In genomic region chr20:21397341-21398108, GRCh38 we compare ENCODE assay signal across 12 cellular contexts. TPM values are rescaled to one million over a fixed set of nuclear protein-coding genes. Genes with fewer than 3 reads are reported as not detected.
DNase-seq lines count a peak whose midpoint lies in the region; ATAC-seq, FAIRE-seq and TF ChIP-seq lines count a peak whose summit lies in the region.
"Had no signal": no experiment of that assay in that cellular context is flagged by ENCODE, and none has a peak within 500 bp of the region (broad histone marks: within the 10 kb centered on the region; RNA-seq: fewer than 3 reads in every experiment).

TSS of gene NKX2-4 (minus strand) at chr20:21397526. CDS start at chr20:21397399, 127 bp downstream.

- no peaks in the 10 kb centered on the region for H3K9me3 ChIP-seq in CD8-positive, alpha-beta T cell (ENCODE audit: low read length)
- no peaks in the 10 kb centered on the region for H3K9me3 ChIP-seq in HUES6 (ENCODE audit: control insufficient read depth, insufficient read depth, low read depth, low read length)
- H3K9me3 ChIP-seq in GM12878 (replicated peaks; ENCODE audit: control insufficient read depth, insufficient read depth, low read length), result no peaks in the 10 kb centered on the region; the same call in 2 of the 3 replicates

- H3K27ac Mint-ChIP-seq in CD8-positive, alpha-beta T cell, result no peak within 1 kb of the TSS
- H3K27ac Mint-ChIP-seq in neural crest cell (ENCODE audit: unreplicated experiment), result no peak within 1 kb of the TSS

- H3K9ac ChIP-seq in HUES6 (ENCODE audit: low read length) (no peak within 1 kb of the TSS), GM12878 (ENCODE audit: control insufficient read depth, insufficient read depth, low read length) (no peak within 1 kb of the TSS)
- H3K9ac ChIP-seq: parathyroid adenoma had no signal

- TF ChIP-seq POLR2A in GM12878 (IDR thresholded peaks at IDR 0.05; ENCODE audit: low read depth, low read length), result no peak

- SMC1A ChIA-PET in GM12878 (lab: Charles Lee; ENCODE audit: uncharacterized antibody, unreplicated experiment), result no interaction called here

- ATAC-seq in CD8-positive, alpha-beta T cell, result no peak
- no peak for ATAC-seq in GM12878
- ATAC-seq in GM19397 (IDR thresholded peaks at IDR 0.05; ENCODE audit: unreplicated experiment), result no peak
- ATAC-seq: PC-3 had no signal

- CTCF ChIA-PET in CD8-positive, alpha-beta T cell (lab: Charles Lee), result no interaction called here
- CTCF ChIA-PET in GM12878 (lab: Yijun Ruan, JAX), result no interaction called here

- H3K36me3 ChIP-seq in CD8-positive, alpha-beta T cell (ENCODE audit: insufficient read depth, low read length), result no peaks in the 10 kb centered on the region
- H3K36me3 ChIP-seq in HUES6 (ENCODE audit: control insufficient read depth, insufficient read depth, low read length) (no peaks in the 10 kb centered on the region), GM12878 (ENCODE audit: control insufficient read depth in 2 of 2, insufficient read depth in 2 of 2, low read length in 1 of 2) (no peaks in the 10 kb centered on the region)

- peaks cover 12% of the 10 kb centered on the region for H3K9me3 Mint-ChIP-seq in CD8-positive, alpha-beta T cell
- no peaks in the 10 kb centered on the region for H3K9me3 Mint-ChIP-seq in neural crest cell

- H3K27me3 ChIP-seq in CD8-positive, alpha-beta T cell (ENCODE audit: insufficient read depth, low read length), result peaks cover 52% of the 10 kb centered on the region
- peaks cover 99% of the 10 kb centered on the region for H3K27me3 ChIP-seq in HUES6 (ENCODE audit: control insufficient read depth, insufficient read depth, low read length)
- peaks cover 8 to 18% of the 10 kb centered on the region in 2 experiments; a peak in 3 of 4 replicates for H3K27me3 ChIP-seq in GM12878 (replicated peaks in 1 of 2; ENCODE audit: control insufficient read depth in 2 of 2, insufficient read depth in 2 of 2, low read length in 1 of 2)

- H3K4me2 ChIP-seq in GM12878 (ENCODE audit: control insufficient read depth, insufficient read depth), result peak within 1 kb of the TSS; percentile 71

- no peaks in the 10 kb centered on the region for H3K36me3 Mint-ChIP-seq in CD8-positive, alpha-beta T cell
- no peaks in the 10 kb centered on the region for H3K36me3 Mint-ChIP-seq in neural crest cell (ENCODE audit: low read depth)

- H3K4me3 ChIP-seq in CD8-positive, alpha-beta T cell (ENCODE audit: low read depth, low read length), result no peak within 1 kb of the TSS
- peak within 1 kb of the TSS; percentile 55 for H3K4me3 ChIP-seq in HUES6 (ENCODE audit: low read depth, low read length)
- H3K4me3 ChIP-seq in GM12878, result no peak within 1 kb of the TSS

- 59% methylated on average over 32 of the region's 57 CpGs for WGBS in GM12878 (ENCODE audit: insufficient coverage, insufficient replicate concordance, low lambda C conversion rate, missing lambda C conversion rate)

- DNase-seq in CD8-positive, alpha-beta T cell, result no peak
- DNase-seq in GM12878 (ENCODE audit: low read depth, low spot score) (no peak), neural crest cell (ENCODE audit: low read depth, low spot score) (no peak), foreskin melanocyte (no peak), NCI-H748 treated with DMSO at 0.1 percent for 48 hours (lab: John Stamatoyannopoulos, UW) (no peak)
- no peak for DNase-seq in activated CD8-positive, alpha-beta memory T cell treated with anti-CD3 and anti-CD28 coated beads, Interleukin-2, amount 50 U/mL, for 4 hours
- DNase-seq: activated gamma-delta T cell, PC-3 had no signal

- in situ Hi-C loops in GM12878 (cut with MboI), result no loop called here

- RAD21 ChIA-PET in GM12878 (lab: Charles Lee; ENCODE audit: unreplicated experiment), result no interaction called here

- FAIRE-seq in GM12878 (lab: Jason Lieb, UNC), result no peak
- FAIRE-seq: G401.6 had no signal

- H3K4me1 ChIP-seq in CD8-positive, alpha-beta T cell (ENCODE audit: insufficient read depth, low read length), result peaks cover 9% of the 10 kb centered on the region
- 0 out of 2 replicates have a peak, but pooled peaks cover 2% of the 10 kb centered on the region for H3K4me1 ChIP-seq in HUES6 (ENCODE audit: control insufficient read depth, insufficient read depth, low read length)
- H3K4me1 ChIP-seq in GM12878 (ENCODE audit: control insufficient read depth, insufficient read depth, low read length), result no peaks in the 10 kb centered on the region
- H3K4me1 ChIP-seq: parathyroid adenoma had no signal

- no peaks in the 10 kb centered on the region for H3K79me2 ChIP-seq in GM12878 (ENCODE audit: control insufficient read depth, insufficient read depth, low read length)
- H3K79me2 ChIP-seq: parathyroid adenoma had no signal

- POLR2A ChIA-PET in CD8-positive, alpha-beta T cell (lab: Charles Lee), result no interaction called here
- POLR2A ChIA-PET in GM12878 (lab: Charles Lee), result no interaction called here

- no peak within 1 kb of the TSS for H2AFZ ChIP-seq in GM12878 (ENCODE audit: control insufficient read depth, low read depth, low read length)
- H2AFZ ChIP-seq: parathyroid adenoma had no signal

- no peak for TF ChIP-seq CTCF in CD8-positive, alpha-beta T cell (IDR thresholded peaks at IDR 0.05)
- TF ChIP-seq CTCF in GM12878 (IDR thresholded peaks at IDR 0.05 in 2 of 3, conservative IDR thresholded peaks at IDR 0.05 in 1 of 3; ENCODE audit: control insufficient read depth in 2 of 3, extremely low read depth in 1 of 3, insufficient read depth in 1 of 3, low read depth in 3 of 3, low read length in 3 of 3), result no peak
- no peak for TF ChIP-seq CTCF in neural crest cell (conservative IDR thresholded peaks at IDR 0.05)

- BruUV-seq in GM12878 (replicated peaks; lab: Mats Ljungman, UMichigan), result no TSS peak

- peaks cover 72% of the 10 kb centered on the region for H3K27me3 Mint-ChIP-seq in CD8-positive, alpha-beta T cell (ENCODE audit: low read depth)
- peaks cover 86% of the 10 kb centered on the region for H3K27me3 Mint-ChIP-seq in neural crest cell (ENCODE audit: low read depth)

- TF ChIP-seq RAD21 in GM12878 (IDR thresholded peaks at IDR 0.05; ENCODE audit: insufficient read depth, low read depth, low read length), result no peak

- no peak for TF ChIP-seq EP300 in GM12878 (IDR thresholded peaks at IDR 0.05; ENCODE audit: borderline replicate concordance in 1 of 2, control insufficient read depth in 1 of 2, low read depth in 2 of 2, low read length in 2 of 2)

- no peak within 1 kb of the TSS for H3K27ac ChIP-seq in CD8-positive, alpha-beta T cell (ENCODE audit: low read depth, low read length)
- H3K27ac ChIP-seq in HUES6 (ENCODE audit: low read depth, low read length) (no peak within 1 kb of the TSS), GM12878 (ENCODE audit: control insufficient read depth, insufficient read depth) (no peak within 1 kb of the TSS)
- H3K27ac ChIP-seq: parathyroid adenoma had no signal

- intact Hi-C loops in CD8-positive, alpha-beta T cell (cut with DNase I, micrococcal nuclease), result loop anchor here (5.0 kb wide), 3 partner anchors 110 to 685 kb away; partner anchors contain the start of gene RALGAPA2 (in 1 of the 2)
- intact Hi-C loops in GM12878 (cut with micrococcal nuclease; ENCODE audit: unreplicated experiment), result loop anchor here (10.0 kb wide), 1 partner anchor 107 kb away; no protein-coding TSS in a partner anchor

- peaks cover 15% of the 10 kb centered on the region for H3K4me1 Mint-ChIP-seq in CD8-positive, alpha-beta T cell (ENCODE audit: low read depth)
- peaks cover 3% of the 10 kb centered on the region for H3K4me1 Mint-ChIP-seq in neural crest cell

- H4K20me1 ChIP-seq in GM12878 (ENCODE audit: control insufficient read depth, insufficient read depth), result no peaks in the 10 kb centered on the region

- H3K4me3 Mint-ChIP-seq in CD8-positive, alpha-beta T cell, result peak within 1 kb of the TSS; percentile 42
- peak within 1 kb of the TSS; percentile 57 for H3K4me3 Mint-ChIP-seq in neural crest cell

TF ChIP-seq in GM12878, 131 proteins besides CTCF, POLR2A, EP300 and RAD21 (continues in another document):
- TF ChIP-seq TARDBP (IDR thresholded peaks at IDR 0.05; ENCODE audit: borderline replicate concordance) (no peak), CREB1 (IDR thresholded peaks at IDR 0.05; ENCODE audit: low read depth) (no peak)

RNA-seq across cellular contexts. Expression of gene NKX2-4, which starts in this region (rescaled TPM):
- total RNA-seq in CD8-positive, alpha-beta T cell, result not detected
- total RNA-seq in GM12878 (2013; cell fraction: nucleolus; rRNA removed), result not detected in 2 replicates
- total RNA-seq in GM12878 (2014; rRNA removed) (not detected in 2 replicates), GM12878 (2014; rRNA removed; fragmentation: Illumina TruSeq; extraction: Trizol) (not detected in 2 replicates), GM12878 (2021) (not detected in 2 replicates), neural crest cell (not detected in 2 replicates)
- not detected for polyA plus RNA-seq in GM12878 (2011; ENCODE audit: low read depth)
- polyA plus RNA-seq in GM12878 (2011; rRNA removed) (not detected in 2 replicates), GM12878 (2014; fragmentation: Illumina TruSeq; extraction: Trizol) (not detected in 2 replicates), GM12878 (2014; fragmentation: Nextera tagmentation; extraction: Ambion mirVana) (not detected), GM12878 (2014; rRNA removed) (not detected in 2 replicates), GM12878 (2016; fragmentation: Nextera tagmentation; extraction: Ambion mirVana) (not detected)
- polyA plus RNA-seq in GM12878 (2011; cell fraction: cytosol; rRNA removed), result not detected in 2 replicates
- not detected in 2 replicates for polyA plus RNA-seq in GM12878 (2011; cell fraction: nucleus; rRNA removed)
- 0.13 TPM in 1 of 2 replicates, not detected in the other for polyA plus RNA-seq in GM12878 (2012)
- polyA minus RNA-seq in GM12878 (2011; rRNA and poly(A)+ RNA removed), result not detected in 2 replicates
- polyA minus RNA-seq in GM12878 (2011; cell fraction: cytosol; rRNA and poly(A)+ RNA removed), result not detected in 2 replicates
- not detected in 2 replicates for polyA minus RNA-seq in GM12878 (2011; cell fraction: nucleus; rRNA and poly(A)+ RNA removed)
- total RNA-seq: PC-3 had no signal
